ENCODE assay signal across 9 cellular contexts in the genomic region with DNA sequence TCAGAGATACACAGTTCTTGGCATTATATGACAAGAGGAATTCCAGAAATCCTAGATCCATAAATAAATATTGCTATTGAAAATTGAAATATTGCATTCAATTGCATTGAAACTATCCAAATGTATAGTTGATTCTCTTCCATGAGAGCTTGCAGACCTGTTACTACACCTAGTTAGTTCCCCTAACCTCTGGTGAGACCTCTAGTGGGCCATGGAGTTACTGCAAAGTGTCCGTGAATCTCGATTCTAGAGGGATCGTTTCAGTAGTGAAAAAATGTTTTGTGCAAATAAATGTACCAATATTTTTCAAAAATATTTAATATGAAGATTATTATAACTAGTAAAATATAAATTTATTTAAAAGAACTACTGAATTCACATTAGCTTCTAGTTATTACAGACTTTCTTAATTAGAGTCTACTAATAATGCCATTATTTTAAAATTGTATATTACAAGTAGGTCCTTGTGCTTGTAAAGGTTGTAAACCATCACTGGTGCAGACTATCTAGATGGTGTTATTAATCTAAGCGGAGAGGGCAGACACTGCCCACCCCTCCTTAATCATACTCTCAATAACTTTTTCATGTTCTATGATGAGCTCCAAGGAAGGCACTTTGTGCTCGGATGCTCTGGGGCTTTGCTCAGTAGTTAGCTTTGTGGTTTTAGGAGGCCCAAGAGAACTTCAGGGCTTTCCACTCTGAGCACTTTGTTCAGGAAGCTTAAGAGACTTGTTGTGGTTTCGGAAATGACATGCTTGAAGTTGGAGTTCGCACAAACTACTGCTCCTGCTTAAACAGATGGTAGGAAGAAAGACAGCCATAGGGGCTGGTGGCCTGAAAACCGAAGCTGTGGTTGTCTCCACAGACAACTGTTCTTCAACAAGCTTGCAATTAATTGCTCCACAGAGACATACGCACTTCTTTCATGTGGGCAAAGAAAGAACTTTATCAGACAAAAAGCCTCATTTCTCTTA. TPM values are rescaled to one million over a fixed set of nuclear protein-coding genes. Genes with fewer than 3 reads are reported as not detected.
DNase-seq lines count a peak whose midpoint lies in the region; ATAC-seq, FAIRE-seq and TF ChIP-seq lines count a peak whose summit lies in the region.
"Had no signal": no experiment of that assay in that cellular context is flagged by ENCODE, and none has a peak within 500 bp of the region (broad histone marks: within the 10 kb centered on the region; RNA-seq: fewer than 3 reads in every experiment).

No MANE protein-coding gene starts in this region.

- H3K27me3 ChIP-seq in A673 (replicated peaks; ENCODE audit: insufficient read depth, low read depth, low read length, poor library complexity) (no peaks in the 10 kb centered on the region), upper lobe of right lung (no peaks in the 10 kb centered on the region)

- H3K4me1 ChIP-seq in A673 (ENCODE audit: insufficient read depth, low read length, poor library complexity, severe bottlenecking) (no peaks in the 10 kb centered on the region), upper lobe of right lung (no peaks in the 10 kb centered on the region)

- FAIRE-seq in colon (lab: Jason Lieb, UNC): peak; percentile 68

- TF ChIP-seq CTCF in A673 (conservative IDR thresholded peaks at IDR 0.05; ENCODE audit: low read depth, low read length): peak; percentile 80
- TF ChIP-seq CTCF in GM12873 (IDR thresholded peaks at IDR 0.05; ENCODE audit: insufficient read depth, low read depth, low read length, missing control alignments): peak; percentile 74
- TF ChIP-seq CTCF in upper lobe of right lung (IDR thresholded peaks at IDR 0.05): peak; percentile 72

- intact Hi-C loops in A673 (cut with micrococcal nuclease; ENCODE audit: unreplicated experiment) (loop anchor here (2.0 to 5.0 kb wide), 4 partner anchors 267 to 756 kb away; a partner anchor contains a TSS), upper lobe of right lung (cut with DNase I) (no loop called here)

- H3K36me3 ChIP-seq in A673 (ENCODE audit: insufficient read depth, low read length, poor library complexity, severe bottlenecking) (no peaks in the 10 kb centered on the region), upper lobe of right lung (no peaks in the 10 kb centered on the region)

- POLR2A ChIA-PET in A673 (lab: Charles Lee; ENCODE audit: low non-redundant PET): no interaction called here

- DNase-seq in A673 (ENCODE audit: low spot score) (peak; percentile 68), NCI-H1694 treated with DMSO at 0.1 percent for 48 hours (lab: John Stamatoyannopoulos, UW) (peak; percentile 8), myocyte (ENCODE audit: low read depth) (peak; percentile 86), upper lobe of right lung (no peak)
- peak; percentile 57 to 62 for DNase-seq in activated CD4-positive, alpha-beta T cell treated with anti-CD3 and anti-CD28 coated beads for 24 hours (ENCODE audit: low read depth in 2 of 2)

- CTCF ChIA-PET in A673 (lab: Charles Lee): interaction anchor here (0.9 to 1.5 kb wide), 2 partner anchors 352 to 678 kb away, joined by 3 to 7 read pairs; no protein-coding TSS in a partner anchor

- H3K27ac ChIP-seq in A673 (ENCODE audit: low read depth, low read length, poor library complexity, severe bottlenecking) (no peak overlapping the region), upper lobe of right lung (no peak overlapping the region)

- no peak overlapping the region for H3K4me3 ChIP-seq in A673 (ENCODE audit: low read depth, low read length, poor library complexity, severe bottlenecking)
- no peak overlapping the region for H3K4me3 ChIP-seq in upper lobe of right lung

- no TSS peak for BruUV-seq in A673 (replicated peaks; lab: Mats Ljungman, UMichigan)

- H3K9me3 ChIP-seq in A673 (ENCODE audit: low read depth, low read length, poor library complexity, severe bottlenecking): no peaks in the 10 kb centered on the region
- H3K9me3 ChIP-seq in upper lobe of right lung: no peaks in the 10 kb centered on the region

- peak; percentile 89 for ATAC-seq in HG02840 (IDR thresholded peaks at IDR 0.05; ENCODE audit: low FRiP score, unreplicated experiment)
- ATAC-seq in upper lobe of right lung: peak; percentile 80

RNA-seq across cellular contexts. Expression of a gene that starts 42.8 kb away (rescaled TPM):
- not detected in 2 replicates for total RNA-seq in A673 (2021)
- total RNA-seq in myocyte: not detected in 2 replicates
- polyA plus RNA-seq in myocyte (2012): not detected
- total RNA-seq in upper lobe of right lung: not detected
- total RNA-seq: subcutaneous adipose tissue had no signal
